In genomic region chr6:3297909-3298308, GRCh38 we compare ENCODE assay signal across 2 cellular contexts.
TF ChIP-seq lines count a peak whose summit lies in the region.

No MANE protein-coding gene starts in this region.

TF ChIP-seq in WTC11, 78 proteins besides CTCF, POLR2A, EP300 and RAD21 (continues in another document):
- TF ChIP-seq PRDM15 (CRISPR knock-in tag; IDR thresholded peaks at IDR 0.05) (no peak), ZNF512 (CRISPR knock-in tag; IDR thresholded peaks at IDR 0.05; ENCODE audit: borderline replicate concordance) (no peak), CREB1 (CRISPR knock-in tag; IDR thresholded peaks at IDR 0.05) (no peak), TEAD1 (CRISPR knock-in tag; IDR thresholded peaks at IDR 0.05) (no peak), IRF1 (CRISPR knock-in tag; IDR thresholded peaks at IDR 0.05) (no peak), ZBTB43 (CRISPR knock-in tag; IDR thresholded peaks at IDR 0.05) (no peak), E2F1 (CRISPR knock-in tag; IDR thresholded peaks at IDR 0.05) (no peak), NFE2L1 (CRISPR knock-in tag; IDR thresholded peaks at IDR 0.05) (no peak), RELA (CRISPR knock-in tag; IDR thresholded peaks at IDR 0.05; ENCODE audit: borderline replicate concordance) (no peak), GRHL2 (CRISPR knock-in tag; IDR thresholded peaks at IDR 0.05; ENCODE audit: insufficient replicate concordance, severe bottlenecking) (no peak), ZNF671 (CRISPR knock-in tag; IDR thresholded peaks at IDR 0.05) (no peak), ZNF263 (CRISPR knock-in tag; IDR thresholded peaks at IDR 0.05; ENCODE audit: low read depth) (no peak), STAT6 (CRISPR knock-in tag; conservative IDR thresholded peaks at IDR 0.05; ENCODE audit: low read depth) (no peak)

TF ChIP-seq in liver, 16 proteins besides CTCF, POLR2A, EP300 and RAD21 (continued from another document):
- TF ChIP-seq SP1 (IDR thresholded peaks at IDR 0.05): no peak
- no peak for TF ChIP-seq REST (IDR thresholded peaks at IDR 0.05)
- TF ChIP-seq ATF3 (IDR thresholded peaks at IDR 0.05): no peak
- peak in 1 of 2 donors; percentile 53 for TF ChIP-seq HNF4A (conservative IDR thresholded peaks at IDR 0.05)
